Comparison of ENCODE assay signal across 14 cellular contexts in genomic region chr10:119335671-119336353, GRCh38.
DNase-seq lines count a peak whose midpoint lies in the region; ATAC-seq and TF ChIP-seq lines count a peak whose summit lies in the region.
"Had no signal": no experiment of that assay in that cellular context is flagged by ENCODE, and none has a peak within 500 bp of the region (broad histone marks: within the 10 kb centered on the region; RNA-seq: fewer than 3 reads in every experiment).

No MANE protein-coding gene starts in this region.

- no peak overlapping the region for H3K27ac Mint-ChIP-seq in CD8-positive, alpha-beta T cell
- H3K27ac Mint-ChIP-seq: natural killer cell had no signal

- H3K27me3 ChIP-seq in right cardiac atrium (ENCODE audit: control insufficient read depth, insufficient read depth) (no peaks in the 10 kb centered on the region), osteoblast (ENCODE audit: insufficient read depth, low read length) (no peaks in the 10 kb centered on the region)
- no peaks in the 10 kb centered on the region for H3K27me3 ChIP-seq in CD8-positive, alpha-beta T cell (ENCODE audit: insufficient read depth, low read length)

- H3K4me2 ChIP-seq in osteoblast (ENCODE audit: insufficient read depth, low read length): no peak overlapping the region

- H3K27ac ChIP-seq in right cardiac atrium (ENCODE audit: low read length) (peak overlapping the region; percentile 97), osteoblast (ENCODE audit: low read depth, low read length) (no peak overlapping the region)
- H3K27ac ChIP-seq in CD8-positive, alpha-beta T cell (ENCODE audit: low read depth, low read length): no peak overlapping the region
- H3K27ac ChIP-seq: skin epidermis had no signal

- no peak overlapping the region for H3K4me3 Mint-ChIP-seq in CD8-positive, alpha-beta T cell
- H3K4me3 Mint-ChIP-seq: natural killer cell; stimulated activated naive CD8-positive, alpha-beta T cell treated with anti-CD3 and anti-CD28 coated beads, Interleukin-15, Interleukin-2, amounts not matched to agents 100 ng/mL and 50 ng/mL, for 24 hours had no signal

- WGBS in right cardiac atrium: 34% methylated on average over 10 of the region's 10 CpGs

- no peak overlapping the region for H3K4me3 ChIP-seq in cardiac fibroblast (replicated peaks in 1 of 2; ENCODE audit: low read depth in 2 of 2, low read length in 2 of 2)
- no peak overlapping the region for H3K4me3 ChIP-seq in right cardiac atrium (ENCODE audit: low read length)
- no peak overlapping the region for H3K4me3 ChIP-seq in osteoblast (ENCODE audit: insufficient read depth, low read length)
- no peak overlapping the region for H3K4me3 ChIP-seq in CD8-positive, alpha-beta T cell (ENCODE audit: low read depth, low read length)
- H3K4me3 ChIP-seq: skin epidermis had no signal

- peaks cover 2% of the 10 kb centered on the region for H4K20me1 ChIP-seq in osteoblast (ENCODE audit: insufficient read depth, low read length)

- no peaks in the 10 kb centered on the region for H3K27me3 Mint-ChIP-seq in CD8-positive, alpha-beta T cell (ENCODE audit: low read depth)
- H3K27me3 Mint-ChIP-seq: stimulated activated naive CD8-positive, alpha-beta T cell treated with anti-CD3 and anti-CD28 coated beads, Interleukin-15, Interleukin-2, amounts not matched to agents 100 ng/mL and 50 ng/mL, for 24 hours had no signal

- DNase-seq in EH (ENCODE audit: low read depth) (peak; percentile 48), cardiac fibroblast (ENCODE audit: low read depth in 2 of 2) (peak; percentile 25 to 45), right cardiac atrium (peak; percentile 70 to 74 (median 74)), osteoblast (ENCODE audit: insufficient read length, low spot score, missing footprints) (peak; percentile 17), HPDE6-E6E7 (ENCODE audit: extremely low spot score) (no peak), NCI-H2029 (lab: John Stamatoyannopoulos, UW) (no peak)
- DNase-seq in activated CD4-positive, alpha-beta T cell treated with anti-CD3 and anti-CD28 coated beads for 4 hours: no peak
- DNase-seq in CD8-positive, alpha-beta T cell: no peak
- DNase-seq: natural killer cell, NCI-H1417, NCI-H510A treated with DMSO at 0.1 percent for 48 hours, PC-3 had no signal

- POLR2A ChIA-PET in CD8-positive, alpha-beta T cell (lab: Charles Lee): no interaction called here

- H3K4me1 ChIP-seq in right cardiac atrium (ENCODE audit: control insufficient read depth, insufficient read depth, low read length) (peaks cover 26% of the 10 kb centered on the region), osteoblast (ENCODE audit: insufficient read depth, low read length) (no peaks in the 10 kb centered on the region)
- no peaks in the 10 kb centered on the region for H3K4me1 ChIP-seq in CD8-positive, alpha-beta T cell (ENCODE audit: insufficient read depth, low read length)

- no peaks in the 10 kb centered on the region for H3K9me3 Mint-ChIP-seq in CD8-positive, alpha-beta T cell
- H3K9me3 Mint-ChIP-seq: natural killer cell; stimulated activated naive CD8-positive, alpha-beta T cell treated with anti-CD3 and anti-CD28 coated beads, Interleukin-15, Interleukin-2, amounts not matched to agents 100 ng/mL and 50 ng/mL, for 24 hours had no signal

- peak; percentile 63 to 78 for ATAC-seq in right cardiac atrium
- no peak for ATAC-seq in CD8-positive, alpha-beta T cell
- ATAC-seq: natural killer cell, PC-3 had no signal

- peaks cover 44% of the 10 kb centered on the region for H3K36me3 Mint-ChIP-seq in CD8-positive, alpha-beta T cell
- H3K36me3 Mint-ChIP-seq: natural killer cell had no signal

- CTCF ChIA-PET in CD8-positive, alpha-beta T cell (lab: Charles Lee): interaction anchor here (1.0 to 1.5 kb wide), 2 partner anchors 17 to 129 kb away, joined by 3 to 6 read pairs; no protein-coding TSS in a partner anchor

- H3K9me3 ChIP-seq in right cardiac atrium (ENCODE audit: control insufficient read depth, low read length) (no peaks in the 10 kb centered on the region), osteoblast (ENCODE audit: low read depth, low read length) (no peaks in the 10 kb centered on the region)
- H3K9me3 ChIP-seq in CD8-positive, alpha-beta T cell (ENCODE audit: low read length): no peaks in the 10 kb centered on the region

- intact Hi-C loops in right cardiac atrium (cut with DNase I): loop anchor here in 2 of 4 donors (10.0 kb wide), 2 partner anchors 51 to 131 kb away; partner anchors contain the start of gene GRK5 (in 1 of the 2)
- intact Hi-C loops in CD8-positive, alpha-beta T cell (cut with DNase I, micrococcal nuclease): no loop called here

- TF ChIP-seq CTCF in cardiac fibroblast (IDR thresholded peaks at IDR 0.05; ENCODE audit: low read depth, low read length): no peak
- TF ChIP-seq CTCF in osteoblast (IDR thresholded peaks at IDR 0.05; ENCODE audit: extremely low read depth, low read depth, low read length): no peak
- TF ChIP-seq CTCF in CD8-positive, alpha-beta T cell (IDR thresholded peaks at IDR 0.05): no peak

- no peaks in the 10 kb centered on the region for H3K36me3 ChIP-seq in osteoblast (ENCODE audit: insufficient read depth, low read length)
- H3K36me3 ChIP-seq in CD8-positive, alpha-beta T cell (ENCODE audit: insufficient read depth, low read length): no peaks in the 10 kb centered on the region

- H2AFZ ChIP-seq in osteoblast (ENCODE audit: low read length): no peak overlapping the region

- H3K4me1 Mint-ChIP-seq in CD8-positive, alpha-beta T cell (ENCODE audit: low read depth): peaks cover 6% of the 10 kb centered on the region

- no peaks in the 10 kb centered on the region for H3K79me2 ChIP-seq in osteoblast (ENCODE audit: insufficient read depth, low read length)

Comparison
In these comparisons a context has a peak if more than half of its experiments do, and no peak if none do; other contexts are left out.
1. DNase-seq: peak in EH (single experiment), cardiac fibroblast (2 of 2), right cardiac atrium (3 of 3) and osteoblast (single experiment); none in activated CD4-positive, alpha-beta T cell treated with anti-CD3 and anti-CD28 coated beads for 4 hours (0 of 2), CD8-positive, alpha-beta T cell (0 of 7), HPDE6-E6E7 (single experiment) and NCI-H2029 (single experiment).